25 cellular contexts compared by ENCODE assay signal in genomic region chr10:110523736-110524135, GRCh38.
"Had no signal": no experiment of that assay in that cellular context is flagged by ENCODE, and none has a peak within 500 bp of the region (broad histone marks: within the 10 kb centered on the region; RNA-seq: fewer than 3 reads in every experiment).

No MANE protein-coding gene starts in this region.

- FAIRE-seq: islet of Langerhans had no signal

- H3K27me3 ChIP-seq: esophagus squamous epithelium, left lung, ovary, sigmoid colon, thyroid gland, upper lobe of left lung had no signal

- H3K4me3 Mint-ChIP-seq: activated CD8-positive, alpha-beta T cell treated with anti-CD3 and anti-CD28 coated beads, Interleukin-2, amount 10 ng/mL, durations not matched to agents 7 days and 5 days; activated naive CD4-positive, alpha-beta T cell treated with anti-CD3 and anti-CD28 coated beads, Interleukin-2, amount 50 U/mL, for 24 hours; activated naive CD8-positive, alpha-beta T cell treated with anti-CD3 and anti-CD28 coated beads, Interleukin-2, amount 50 U/mL, for 24 hours; nephron; stimulated activated naive B cell treated with anti-CD40 and anti-IgM and Interleukin-4, amounts not matched to agents 10 μg/mL and 1 μg/mL and 100 μg/mL, for 72 hours; T-cell; T-helper 2 cell treated with Interferon-gamma antibody and Interleukin-4, amounts not matched to agents 5 μg/mL and 100 μg/mL, for 36 hours had no signal

- H3K9me3 ChIP-seq: esophagus squamous epithelium, left lung, ovary, prostate gland, sigmoid colon, stomach, thyroid gland, upper lobe of left lung had no signal

- DNase-seq: activated CD4-positive, alpha-beta T cell treated with anti-CD3 and anti-CD28 coated beads for 48 hours; activated CD8-positive, alpha-beta T cell treated with anti-CD3 and anti-CD28 coated beads, Interleukin-2, amount 10 ng/mL, durations not matched to agents 7 days and 5 days; activated gamma-delta T cell treated with Interleukin-2 at 50 U/mL for 16 hours; activated naive CD8-positive, alpha-beta T cell treated with anti-CD3 and anti-CD28 coated beads, Interleukin-2, amount 50 U/mL, for 24 hours; amygdala; esophagus squamous epithelium; foreskin melanocyte; left lung; mesendoderm; ovary; retina; sigmoid colon; small intestine; stimulated activated CD4-positive, alpha-beta T cell treated with anti-CD3 and anti-CD28 coated beads, Interleukin-1b, Interleukin-23, amount 100 ng/mL, for 48 hours; stimulated activated naive B cell treated with anti-CD40 and anti-IgM and Interleukin-4, amounts not matched to agents 10 μg/mL and 1 μg/mL and 100 μg/mL, for 72 hours; stomach; T-cell; thyroid gland; upper lobe of left lung had no signal

- H3K4me1 Mint-ChIP-seq: nephron had no signal

- H3K4me3 ChIP-seq: esophagus squamous epithelium, left lung, lung, ovary, prostate gland, sigmoid colon, stomach, thyroid gland, upper lobe of left lung had no signal

- H3K9me3 Mint-ChIP-seq: activated naive CD4-positive, alpha-beta T cell treated with anti-CD3 and anti-CD28 coated beads, Interleukin-2, amount 50 U/mL, for 24 hours; activated naive CD8-positive, alpha-beta T cell treated with anti-CD3 and anti-CD28 coated beads, Interleukin-2, amount 50 U/mL, for 24 hours; nephron; stimulated activated naive B cell treated with anti-CD40 and anti-IgM and Interleukin-4, amounts not matched to agents 10 μg/mL and 1 μg/mL and 100 μg/mL, for 72 hours; T-cell; T-helper 2 cell treated with Interferon-gamma antibody and Interleukin-4, amounts not matched to agents 5 μg/mL and 100 μg/mL, for 36 hours had no signal

- H3K27ac Mint-ChIP-seq: activated CD8-positive, alpha-beta T cell treated with anti-CD3 and anti-CD28 coated beads, Interleukin-2, amount 10 ng/mL, durations not matched to agents 7 days and 5 days; nephron; stimulated activated naive B cell treated with anti-CD40 and anti-IgM and Interleukin-4, amounts not matched to agents 10 μg/mL and 1 μg/mL and 100 μg/mL, for 72 hours had no signal

- H3K4me1 ChIP-seq: esophagus squamous epithelium, left lung, prostate gland, sigmoid colon, thyroid gland, upper lobe of left lung had no signal

- H3K27me3 Mint-ChIP-seq: activated naive CD4-positive, alpha-beta T cell treated with anti-CD3 and anti-CD28 coated beads, Interleukin-2, amount 50 U/mL, for 24 hours; activated naive CD8-positive, alpha-beta T cell treated with anti-CD3 and anti-CD28 coated beads, Interleukin-2, amount 50 U/mL, for 24 hours; stimulated activated naive B cell treated with anti-CD40 and anti-IgM and Interleukin-4, amounts not matched to agents 10 μg/mL and 1 μg/mL and 100 μg/mL, for 72 hours; T-cell had no signal

- H3K27ac ChIP-seq: esophagus squamous epithelium, left lung, ovary, prostate gland, sigmoid colon, stomach, thyroid gland, upper lobe of left lung had no signal

- H3K36me3 Mint-ChIP-seq: T-cell had no signal

- H3K36me3 ChIP-seq: esophagus squamous epithelium, left lung, ovary, prostate gland, sigmoid colon, stomach, thyroid gland, upper lobe of left lung had no signal
